ENCODE assay signal across 8 cellular contexts in genomic region chr20:38073307-38074010, GRCh38. TPM values are rescaled to one million over a fixed set of nuclear protein-coding genes. Genes with fewer than 3 reads are reported as not detected.
DNase-seq lines count a peak whose midpoint lies in the region; ATAC-seq, FAIRE-seq and TF ChIP-seq lines count a peak whose summit lies in the region.

No MANE protein-coding gene starts in this region.

- H3K9me3 Mint-ChIP-seq in activated T-cell treated with anti-CD3 and anti-CD28 coated beads, Interleukin-2, amount 50 U/mL, for 4 hours, result no peaks in the 10 kb centered on the region
- no peaks in the 10 kb centered on the region for H3K9me3 Mint-ChIP-seq in endothelial cell (ENCODE audit: unreplicated experiment)

- peaks cover 20% of the 10 kb centered on the region for H3K4me1 Mint-ChIP-seq in activated T-cell treated with anti-CD3 and anti-CD28 coated beads, Interleukin-2, amount 50 U/mL, for 4 hours (ENCODE audit: low read depth)
- H3K4me1 Mint-ChIP-seq in endothelial cell (ENCODE audit: unreplicated experiment), result no peaks in the 10 kb centered on the region

- peaks cover 63% of the 10 kb centered on the region for H3K36me3 Mint-ChIP-seq in activated T-cell treated with anti-CD3 and anti-CD28 coated beads, Interleukin-2, amount 50 U/mL, for 4 hours (ENCODE audit: insufficient read depth)
- peaks cover 46% of the 10 kb centered on the region for H3K36me3 Mint-ChIP-seq in endothelial cell (ENCODE audit: low read depth, unreplicated experiment)

- H3K27ac Mint-ChIP-seq in endothelial cell (ENCODE audit: unreplicated experiment), result no peak overlapping the region

- no peak overlapping the region for H3K4me3 ChIP-seq in Jurkat, Clone E6-1 (ENCODE audit: low read length)

- no peaks in the 10 kb centered on the region for H3K27me3 Mint-ChIP-seq in activated T-cell treated with anti-CD3 and anti-CD28 coated beads, Interleukin-2, amount 50 U/mL, for 4 hours (ENCODE audit: low read depth)
- H3K27me3 Mint-ChIP-seq in endothelial cell (ENCODE audit: unreplicated experiment), result no peaks in the 10 kb centered on the region

- DNase-seq in activated T-cell treated with anti-CD3 and anti-CD28 coated beads, Interleukin-2, amount 50 U/mL, for 4 hours, result no peak
- DNase-seq in activated T-cell treated with anti-CD3 and anti-CD28 coated beads, Interleukin-2, amount 50 U/mL, for 48 hours, result no peak
- peak; percentile 46 for DNase-seq in Jurkat, Clone E6-1 (ENCODE audit: low read depth, low spot score)
- DNase-seq in SK-MEL-5 (ENCODE audit: low read depth, low spot score) (peak; percentile 73), endothelial cell (ENCODE audit: low spot score) (peak; percentile 60), middle frontal gyrus (ENCODE audit: extremely low spot score, low spot score) (peak; percentile 60), urothelium cell line (ENCODE audit: low spot score) (peak; percentile 69)
- DNase-seq in stimulated activated CD4-positive, alpha-beta T cell treated with anti-CD3 and anti-CD28 coated beads, Interleukin-15, amount 100 ng/mL, for 24 hours, result no peak

- in situ Hi-C loops in SK-MEL-5 (cut with HindIII; ENCODE audit: low pct_unique_long_range_greater_than_20kb, low sequenced_read_pairs), result no loop called here

- peak; percentile 55 to 69 for ATAC-seq in activated T-cell treated with anti-CD3 and anti-CD28 coated beads, Interleukin-2, amount 50 U/mL, for 4 hours

- no peak overlapping the region for H3K4me3 Mint-ChIP-seq in activated T-cell treated with anti-CD3 and anti-CD28 coated beads, Interleukin-2, amount 50 U/mL, for 4 hours
- H3K4me3 Mint-ChIP-seq in endothelial cell (ENCODE audit: unreplicated experiment), result no peak overlapping the region

- FAIRE-seq in urothelium cell line (lab: Jason Lieb, UNC), result no peak

- peak; percentile 72 for TF ChIP-seq CTCF in endothelial cell (IDR thresholded peaks at IDR 0.05; ENCODE audit: unreplicated experiment)

RNA-seq across cellular contexts. Expression of gene RPRD1B, which starts 39.9 kb away (rescaled TPM):
- total RNA-seq in activated T-cell treated with anti-CD3 and anti-CD28 coated beads, Interleukin-2, amount 50 U/mL, for 4 hours, result 10 to 100 TPM; 38.6 to 40.4 (median 39.6) TPM
- polyA plus RNA-seq in Jurkat, Clone E6-1 (2012; ENCODE audit: insufficient read depth, insufficient read length), result 24.9 TPM
- total RNA-seq in SK-MEL-5 (2014; rRNA removed; shearing (Covaris generic)), result 21.1 and 23.5 TPM in 2 replicates
- 32.2 and 37.1 TPM in 2 replicates for polyA plus RNA-seq in SK-MEL-5 (2015; cell fraction: cytosol; rRNA removed)
- polyA plus RNA-seq in SK-MEL-5 (2015; cell fraction: nucleus; rRNA removed), result 40.4 and 59.6 TPM in 2 replicates
- total RNA-seq in endothelial cell (ENCODE audit: unreplicated experiment), result 24.1 TPM

RNA-seq across cellular contexts. Expression of gene TTI1, which starts 40.2 kb away (rescaled TPM):
- total RNA-seq in activated T-cell treated with anti-CD3 and anti-CD28 coated beads, Interleukin-2, amount 50 U/mL, for 4 hours, result 10 to 100 TPM; 31.3 to 35.5 (median 35.0) TPM
- 37.3 TPM for polyA plus RNA-seq in Jurkat, Clone E6-1 (2012; ENCODE audit: insufficient read depth, insufficient read length)
- 30.1 and 31.9 TPM in 2 replicates for total RNA-seq in SK-MEL-5 (2014; rRNA removed; shearing (Covaris generic))
- 25.4 and 32.8 TPM in 2 replicates for polyA plus RNA-seq in SK-MEL-5 (2015; cell fraction: cytosol; rRNA removed)
- polyA plus RNA-seq in SK-MEL-5 (2015; cell fraction: nucleus; rRNA removed), result 35.9 and 59.9 TPM in 2 replicates
- 31.9 TPM for total RNA-seq in endothelial cell (ENCODE audit: unreplicated experiment)

Comparison
In these comparisons a context has a peak if more than half of its experiments do, and no peak if none do; other contexts are left out.
1. DNase-seq: peak in Jurkat, Clone E6-1 (single experiment), SK-MEL-5 (single experiment), endothelial cell (single experiment), middle frontal gyrus (single experiment) and urothelium cell line (single experiment); none in activated T-cell treated with anti-CD3 and anti-CD28 coated beads, Interleukin-2, amount 50 U/mL, for 4 hours (single experiment), activated T-cell treated with anti-CD3 and anti-CD28 coated beads, Interleukin-2, amount 50 U/mL, for 48 hours (0 of 2) and stimulated activated CD4-positive, alpha-beta T cell treated with anti-CD3 and anti-CD28 coated beads, Interleukin-15, amount 100 ng/mL, for 24 hours (single experiment).